In genomic region chr7:133829336-133829897, GRCh38 we compare ENCODE assay signal across 17 cellular contexts.
A peak's percentile ranks its signal among the peaks of the same experiment; 100 is the strongest.
DNase-seq lines count a peak whose midpoint lies in the region; ATAC-seq, FAIRE-seq and TF ChIP-seq lines count a peak whose summit lies in the region.
"Had no signal": no experiment of that assay in that cellular context is flagged by ENCODE, and none has a peak within 500 bp of the region (broad histone marks: within the 10 kb centered on the region; RNA-seq: fewer than 3 reads in every experiment).

No MANE protein-coding gene starts in this region.

- no peaks in the 10 kb centered on the region for H3K79me2 ChIP-seq in astrocyte (ENCODE audit: insufficient read depth, low read length)

- peak overlapping the region; percentile 0 for H2AFZ ChIP-seq in astrocyte (ENCODE audit: low read depth, low read length)

- H3K4me3 ChIP-seq in astrocyte (ENCODE audit: insufficient read depth, low read depth, low read length): no peak overlapping the region
- H3K4me3 ChIP-seq: gastroesophageal sphincter, upper lobe of right lung had no signal

- H4K20me1 ChIP-seq in astrocyte (ENCODE audit: insufficient read depth, low read length): no peaks in the 10 kb centered on the region

- no peaks in the 10 kb centered on the region for H3K27me3 Mint-ChIP-seq in astrocyte (ENCODE audit: low read depth, unreplicated experiment)
- no peaks in the 10 kb centered on the region for H3K27me3 Mint-ChIP-seq in effector memory CD8-positive, alpha-beta T cell
- H3K27me3 Mint-ChIP-seq: stimulated activated naive CD8-positive, alpha-beta T cell treated with anti-CD3 and anti-CD28 coated beads, Interleukin-15, amount 100 ng/mL, for 72 hours had no signal

- no peaks in the 10 kb centered on the region for H3K27me3 ChIP-seq in astrocyte (ENCODE audit: insufficient read depth, low read length)
- H3K27me3 ChIP-seq: gastroesophageal sphincter, upper lobe of right lung had no signal

- H3K9me3 Mint-ChIP-seq in astrocyte (ENCODE audit: unreplicated experiment): no peaks in the 10 kb centered on the region
- H3K9me3 Mint-ChIP-seq in effector memory CD8-positive, alpha-beta T cell: no peaks in the 10 kb centered on the region

- no peak overlapping the region for H3K9ac ChIP-seq in astrocyte (ENCODE audit: low read length)

- no peak overlapping the region for H3K27ac Mint-ChIP-seq in astrocyte (ENCODE audit: unreplicated experiment)
- no peak overlapping the region for H3K27ac Mint-ChIP-seq in effector memory CD8-positive, alpha-beta T cell
- H3K27ac Mint-ChIP-seq: activated CD8-positive, alpha-beta T cell treated with anti-CD3 and anti-CD28 coated beads, Interleukin-2, amount 10 ng/mL, durations not matched to agents 7 days and 5 days; stimulated activated naive CD8-positive, alpha-beta T cell treated with anti-CD3 and anti-CD28 coated beads, Interleukin-15, amount 100 ng/mL, for 72 hours had no signal

- TF ChIP-seq CTCF in astrocyte (IDR thresholded peaks at IDR 0.05; ENCODE audit: insufficient read depth, low read depth, low read length): no peak

- H3K4me1 ChIP-seq in astrocyte (ENCODE audit: insufficient read depth, low read length): peaks cover 9% of the 10 kb centered on the region
- H3K4me1 ChIP-seq: gastroesophageal sphincter, upper lobe of right lung had no signal

- no peak overlapping the region for H3K4me3 Mint-ChIP-seq in astrocyte (ENCODE audit: unreplicated experiment)
- no peak overlapping the region for H3K4me3 Mint-ChIP-seq in effector memory CD8-positive, alpha-beta T cell
- H3K4me3 Mint-ChIP-seq: activated CD8-positive, alpha-beta T cell treated with anti-CD3 and anti-CD28 coated beads, Interleukin-2, amount 10 ng/mL, durations not matched to agents 7 days and 5 days; neural crest cell; stimulated activated naive CD8-positive, alpha-beta T cell treated with anti-CD3 and anti-CD28 coated beads, Interleukin-15, amount 100 ng/mL, for 72 hours had no signal

- DNase-seq in AG08396 (ENCODE audit: low spot score) (peak; percentile 16), HK-2 (ENCODE audit: unreplicated experiment) (peak; percentile 63), astrocyte (ENCODE audit: low read depth) (peak; percentile 80), kidney glomerular epithelial cell (lab: John Stamatoyannopoulos, UW) (peak; percentile 97), NCI-H1930 (lab: John Stamatoyannopoulos, UW) (no peak)
- no peak for DNase-seq in activated T-cell treated with anti-CD3 and anti-CD28 coated beads, Interleukin-2, amount 50 U/mL, for 48 hours
- no peak for DNase-seq in effector memory CD8-positive, alpha-beta T cell
- no peak for DNase-seq in activated CD8-positive, alpha-beta memory T cell treated with anti-CD3 and anti-CD28 coated beads, Interleukin-2, amount 50 U/mL, for 4 hours
- DNase-seq: activated CD8-positive, alpha-beta T cell treated with anti-CD3 and anti-CD28 coated beads, Interleukin-2, amount 10 ng/mL, durations not matched to agents 7 days and 5 days; H7; MM.1S; NCI-H187 treated with DMSO at 0.1 percent for 48 hours; stimulated activated naive CD8-positive, alpha-beta T cell treated with anti-CD3 and anti-CD28 coated beads, Interleukin-15, amount 100 ng/mL, for 72 hours; upper lobe of right lung had no signal

- H3K36me3 Mint-ChIP-seq in astrocyte (ENCODE audit: low read depth, unreplicated experiment): peaks cover 1% of the 10 kb centered on the region
- no peaks in the 10 kb centered on the region for H3K36me3 Mint-ChIP-seq in effector memory CD8-positive, alpha-beta T cell (ENCODE audit: insufficient read depth)

- no peak for FAIRE-seq in astrocyte (lab: Jason Lieb, UNC)
- FAIRE-seq: TTC549 had no signal

- ATAC-seq in effector memory CD8-positive, alpha-beta T cell (replicated peaks): no peak
- ATAC-seq: activated CD8-positive, alpha-beta T cell treated with anti-CD3 and anti-CD28 coated beads, Interleukin-2, amount 10 ng/mL, durations not matched to agents 7 days and 5 days; gastroesophageal sphincter; stimulated activated naive CD8-positive, alpha-beta T cell treated with anti-CD3 and anti-CD28 coated beads, Interleukin-15, amount 100 ng/mL, for 72 hours; upper lobe of right lung had no signal

- H3K27ac ChIP-seq in astrocyte (ENCODE audit: low read depth, low read length): no peak overlapping the region
- H3K27ac ChIP-seq: gastroesophageal sphincter, upper lobe of right lung had no signal

- H3K36me3 ChIP-seq in astrocyte (ENCODE audit: insufficient read depth, low read length): no peaks in the 10 kb centered on the region
- H3K36me3 ChIP-seq: upper lobe of right lung had no signal

- no peaks in the 10 kb centered on the region for H3K9me3 ChIP-seq in astrocyte (ENCODE audit: insufficient read depth, low read depth, low read length)
- H3K9me3 ChIP-seq: upper lobe of right lung had no signal

- peaks cover 8% of the 10 kb centered on the region for H3K4me1 Mint-ChIP-seq in astrocyte (ENCODE audit: low read depth, unreplicated experiment)
- peaks cover 0 to 4% of the 10 kb centered on the region in 2 donors for H3K4me1 Mint-ChIP-seq in effector memory CD8-positive, alpha-beta T cell (ENCODE audit: low read depth in 2 of 2)
- H3K4me1 Mint-ChIP-seq: neural crest cell; stimulated activated naive CD8-positive, alpha-beta T cell treated with anti-CD3 and anti-CD28 coated beads, Interleukin-15, amount 100 ng/mL, for 72 hours had no signal

- H3K4me2 ChIP-seq in astrocyte (ENCODE audit: low read length): peak overlapping the region; percentile 30

Comparison
In these comparisons a context has a peak if more than half of its experiments do, and no peak if none do; other contexts are left out.
1. DNase-seq: peak in AG08396 (single experiment), HK-2 (single experiment), astrocyte (single experiment) and kidney glomerular epithelial cell (single experiment); none in activated T-cell treated with anti-CD3 and anti-CD28 coated beads, Interleukin-2, amount 50 U/mL, for 48 hours (0 of 2), effector memory CD8-positive, alpha-beta T cell (0 of 3), NCI-H1930 (0 of 2) and activated CD8-positive, alpha-beta memory T cell treated with anti-CD3 and anti-CD28 coated beads, Interleukin-2, amount 50 U/mL, for 4 hours (single experiment).